1 cellular context compared by ENCODE assay signal in the genomic region with DNA sequence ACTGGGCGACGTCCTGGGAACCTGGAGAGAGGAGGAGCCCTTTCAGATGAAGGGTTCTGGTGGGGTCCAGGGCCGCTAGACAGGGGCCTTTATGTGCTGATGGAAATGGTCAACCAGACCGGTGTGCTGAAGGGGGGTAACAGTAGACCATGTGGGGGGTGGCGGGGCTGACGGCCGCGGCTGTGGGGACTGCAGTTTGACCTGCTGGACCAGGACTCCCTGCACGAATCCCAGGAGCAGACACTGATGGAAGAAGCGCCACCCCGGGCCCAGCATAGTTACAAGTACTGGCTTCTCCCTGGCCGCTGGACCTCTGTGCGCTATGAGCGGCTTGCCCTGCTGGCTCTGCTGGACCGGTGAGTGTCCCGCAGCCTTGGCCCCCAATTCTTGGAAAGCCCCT.
TF ChIP-seq lines count a peak whose summit lies in the region.

No MANE protein-coding gene starts in this region.

TF ChIP-seq in H1, 55 proteins besides CTCF, POLR2A, EP300 and RAD21:
- no peak for TF ChIP-seq RNF2 (IDR thresholded peaks at IDR 0.05; ENCODE audit: borderline replicate concordance, low read depth, low read length, missing control alignments, poor library complexity, severe bottlenecking)
- TF ChIP-seq HDAC2 (IDR thresholded peaks at IDR 0.05; ENCODE audit: borderline replicate concordance in 1 of 2, low read depth in 2 of 2, low read length in 2 of 2), result no peak
- TF ChIP-seq CBX5 (IDR thresholded peaks at IDR 0.05; ENCODE audit: low read depth, low read length), result no peak
- TF ChIP-seq SP4 (IDR thresholded peaks at IDR 0.05; ENCODE audit: low read length), result no peak
- no peak for TF ChIP-seq NANOG (IDR thresholded peaks at IDR 0.05; ENCODE audit: insufficient read depth, low read depth, low read length, poor library complexity, severe bottlenecking)
- TF ChIP-seq YY1 (IDR thresholded peaks at IDR 0.05; ENCODE audit: low read depth, low read length), result no peak
- no peak for TF ChIP-seq CHD1 (IDR thresholded peaks at IDR 0.05; ENCODE audit: low read depth, low read length)
